ENCODE assay signal across 9 cellular contexts in the genomic region with DNA sequence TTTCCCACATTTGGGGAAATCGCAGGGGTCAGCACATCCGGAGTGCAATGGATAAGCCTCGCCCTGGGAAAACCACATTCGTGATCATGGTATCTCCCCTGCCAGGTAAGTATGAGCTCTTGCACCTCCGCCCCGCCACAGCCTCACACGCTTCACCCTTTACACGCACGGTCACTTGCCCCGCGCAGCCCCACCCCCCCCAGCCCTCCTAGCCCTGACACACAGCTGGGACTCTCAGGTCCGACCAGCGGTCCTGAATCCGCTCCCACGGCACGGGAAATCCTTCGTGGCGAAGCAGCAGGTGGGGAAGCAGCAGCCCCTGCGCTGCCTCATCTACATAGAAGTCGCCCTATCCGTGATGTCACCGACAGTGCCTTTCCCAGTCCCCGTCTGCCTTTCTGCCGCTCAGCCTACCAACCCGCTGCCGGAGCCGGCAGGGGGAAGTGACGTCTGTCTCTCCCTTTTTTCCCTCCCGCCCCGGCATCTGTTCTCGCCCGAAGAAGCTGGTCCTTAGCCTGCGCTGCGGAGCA. TPM values are rescaled to one million over a fixed set of nuclear protein-coding genes. Genes with fewer than 3 reads are reported as not detected.
DNase-seq lines count a peak whose midpoint lies in the region; ATAC-seq and TF ChIP-seq lines count a peak whose summit lies in the region.
"Not testable (repeated sequence)": the region's sequence is repeated elsewhere in the genome, so short reads cannot be mapped to it uniquely, and the experiment has no call there.
"Had no signal": no experiment of that assay in that cellular context is flagged by ENCODE, and none has a peak within 500 bp of the region (broad histone marks: within the 10 kb centered on the region; RNA-seq: fewer than 3 reads in every experiment).

No MANE protein-coding gene starts in this region.

- H3K4me3 Mint-ChIP-seq in CD14-positive monocyte: peak overlapping the region; percentile 43 to 83
- peak overlapping the region; percentile 65 to 67 for H3K4me3 Mint-ChIP-seq in activated T-cell treated with anti-CD3 and anti-CD28 coated beads, Interleukin-2, amount 50 U/mL, for 72 hours

- not testable (repeated sequence) for H3K27me3 ChIP-seq in HL-60 (ENCODE audit: insufficient read depth, poor library complexity, severe bottlenecking); RWPE2 (ENCODE audit: insufficient read depth, poor library complexity, severe bottlenecking); mesendoderm (ENCODE audit: insufficient read depth, low read length, poor library complexity)

- H3K9me3 Mint-ChIP-seq in CD14-positive monocyte: peaks cover 0 to 14% (median 1%) of the 10 kb centered on the region in 7 donors
- H3K9me3 Mint-ChIP-seq in activated T-cell treated with anti-CD3 and anti-CD28 coated beads, Interleukin-2, amount 50 U/mL, for 72 hours: not testable (repeated sequence)

- intact Hi-C loops in CD14-positive monocyte (cut with micrococcal nuclease): not testable (repeated sequence)

- not testable (repeated sequence) for H3K36me3 Mint-ChIP-seq in CD14-positive monocyte; activated T-cell treated with anti-CD3 and anti-CD28 coated beads, Interleukin-2, amount 50 U/mL, for 72 hours (ENCODE audit: insufficient read depth in 2 of 2)

- ATAC-seq in GM21360 (IDR thresholded peaks at IDR 0.05; ENCODE audit: unreplicated experiment): peak; percentile 53
- ATAC-seq in RWPE2 (ENCODE audit: low read depth): peak; percentile 65
- peak; percentile 53 to 60 for ATAC-seq in activated T-cell treated with anti-CD3 and anti-CD28 coated beads, Interleukin-2, amount 50 U/mL, for 72 hours (replicated peaks in 1 of 2)

- H3K27me3 Mint-ChIP-seq in CD14-positive monocyte (ENCODE audit: low read depth in 3 of 3): peaks cover 18 to 36% (median 21%) of the 10 kb centered on the region in 3 donors
- not testable (repeated sequence) for H3K27me3 Mint-ChIP-seq in activated T-cell treated with anti-CD3 and anti-CD28 coated beads, Interleukin-2, amount 50 U/mL, for 72 hours (ENCODE audit: low read depth)

- WGBS in mesendoderm (ENCODE audit: extremely low coverage, insufficient coverage, low lambda C conversion rate): no CpG with 5 or more reads among the region's 34 CpGs

- not testable (repeated sequence) for H4K8ac ChIP-seq in mesendoderm (ENCODE audit: low read depth, low read length)

- not testable (repeated sequence) for H3K79me1 ChIP-seq in mesendoderm (ENCODE audit: low read length)

- not testable (repeated sequence) for H3K23ac ChIP-seq in mesendoderm (ENCODE audit: low read length)

- DNase-seq in CD14-positive monocyte (ENCODE audit: low spot score): not testable (repeated sequence)
- DNase-seq in HL-60 (ENCODE audit: low read depth in 1 of 2, low spot score in 1 of 2): peak; percentile 5 to 17
- DNase-seq in RWPE2 (ENCODE audit: low spot score): peak; percentile 59
- peak; percentile 71 to 78 for DNase-seq in activated T-cell treated with anti-CD3 and anti-CD28 coated beads, Interleukin-2, amount 50 U/mL, for 72 hours
- DNase-seq in epithelial cell of esophagus (ENCODE audit: low read depth): peak; percentile 78
- DNase-seq in mesendoderm: peak; percentile 70
- peak in 2 of 3 donors; percentile 40 to 43 for DNase-seq in stimulated activated CD4-positive, alpha-beta T cell treated with anti-CD3 and anti-CD28 coated beads, TNF-alpha, amount 100 ng/mL, for 48 hours (ENCODE audit: low read depth in 3 of 3)

- not testable (repeated sequence) for H3K4me2 ChIP-seq in mesendoderm (ENCODE audit: low read length)

- not testable (repeated sequence) for H3K9ac ChIP-seq in mesendoderm (ENCODE audit: low read length)

- not testable (repeated sequence) for H2BK15ac ChIP-seq in mesendoderm (replicated peaks; ENCODE audit: low read depth)

- peak overlapping the region; percentile 62 for H3K18ac ChIP-seq in mesendoderm (ENCODE audit: low read length)

- not testable (repeated sequence) for H3K4me1 ChIP-seq in RWPE2 (ENCODE audit: insufficient read depth, poor library complexity, severe bottlenecking); mesendoderm (ENCODE audit: control insufficient read depth, low read depth, low read length)

- H3K56ac ChIP-seq in mesendoderm (ENCODE audit: low read length): peak overlapping the region; percentile 90

- not testable (repeated sequence) for H3K79me2 ChIP-seq in mesendoderm (ENCODE audit: control insufficient read depth, insufficient read depth, low read length)

- peak overlapping the region; percentile 97 for H2BK5ac ChIP-seq in mesendoderm (ENCODE audit: low read length)

- not testable (repeated sequence) for H2AK5ac ChIP-seq in mesendoderm (ENCODE audit: low read length)

- peak overlapping the region; percentile 98 for H3K4ac ChIP-seq in mesendoderm (ENCODE audit: low read depth, low read length)

- H4K5ac ChIP-seq in mesendoderm (ENCODE audit: low read length): not testable (repeated sequence)

- H3K4me1 Mint-ChIP-seq in CD14-positive monocyte; activated T-cell treated with anti-CD3 and anti-CD28 coated beads, Interleukin-2, amount 50 U/mL, for 72 hours (ENCODE audit: low read depth): not testable (repeated sequence)

- peak overlapping the region; percentile 84 to 97 (median 89) for H3K27ac Mint-ChIP-seq in CD14-positive monocyte
- H3K27ac Mint-ChIP-seq in activated T-cell treated with anti-CD3 and anti-CD28 coated beads, Interleukin-2, amount 50 U/mL, for 72 hours: peak overlapping the region; percentile 96

- not testable (repeated sequence) for H3K9me3 ChIP-seq in RWPE2 (ENCODE audit: severe bottlenecking)

- H3K4me3 ChIP-seq in HL-60 (replicated peaks; ENCODE audit: insufficient read depth, low read length); mesendoderm (ENCODE audit: low read length): not testable (repeated sequence)
- peak overlapping the region; percentile 23 for H3K4me3 ChIP-seq in RWPE2 (ENCODE audit: severe bottlenecking)
- peak overlapping the region; percentile 18 for H3K4me3 ChIP-seq in epithelial cell of esophagus (ENCODE audit: low read length)

- not testable (repeated sequence) for TF ChIP-seq CTCF in CD14-positive monocyte (IDR thresholded peaks at IDR 0.05); HL-60 (IDR thresholded peaks at IDR 0.05; ENCODE audit: insufficient read depth, low read length); RWPE2 (IDR thresholded peaks at IDR 0.05; ENCODE audit: poor library complexity, severe bottlenecking); epithelial cell of esophagus (IDR thresholded peaks at IDR 0.05; ENCODE audit: insufficient read depth, low read depth, low read length, missing control alignments)

- H3K36me3 ChIP-seq in RWPE2 (ENCODE audit: low read depth); mesendoderm (ENCODE audit: control insufficient read depth, insufficient read depth, low read length): not testable (repeated sequence)

- H2BK120ac ChIP-seq in mesendoderm (ENCODE audit: low read depth, low read length): peak overlapping the region; percentile 61

- not testable (repeated sequence) for H3K27ac ChIP-seq in HL-60 (replicated peaks); mesendoderm (ENCODE audit: low read depth, low read length)
- H3K27ac ChIP-seq in RWPE2 (ENCODE audit: poor library complexity, severe bottlenecking): peak overlapping the region; percentile 74

RNA-seq across cellular contexts. Expression of gene PPIAL4F, which starts 31.9 kb away (rescaled TPM):
- polyA plus RNA-seq in CD14-positive monocyte: not detected
- total RNA-seq in activated T-cell treated with anti-CD3 and anti-CD28 coated beads, Interleukin-2, amount 50 U/mL, for 72 hours: not detected
- not detected for polyA plus RNA-seq in mesendoderm (2013, experiment 1 of 2)
- polyA plus RNA-seq in mesendoderm (2013, experiment 2 of 2): not detected
- total RNA-seq: T-helper 1 cell treated with Interleukin-12 subunit alpha and Interleukin-12 subunit beta and Interleukin-4 antibody, amounts not matched to agents 30 ng/mL and 1 ng/mL, for 36 hours had no signal
